16 cellular contexts compared by ENCODE assay signal in the genomic region with DNA sequence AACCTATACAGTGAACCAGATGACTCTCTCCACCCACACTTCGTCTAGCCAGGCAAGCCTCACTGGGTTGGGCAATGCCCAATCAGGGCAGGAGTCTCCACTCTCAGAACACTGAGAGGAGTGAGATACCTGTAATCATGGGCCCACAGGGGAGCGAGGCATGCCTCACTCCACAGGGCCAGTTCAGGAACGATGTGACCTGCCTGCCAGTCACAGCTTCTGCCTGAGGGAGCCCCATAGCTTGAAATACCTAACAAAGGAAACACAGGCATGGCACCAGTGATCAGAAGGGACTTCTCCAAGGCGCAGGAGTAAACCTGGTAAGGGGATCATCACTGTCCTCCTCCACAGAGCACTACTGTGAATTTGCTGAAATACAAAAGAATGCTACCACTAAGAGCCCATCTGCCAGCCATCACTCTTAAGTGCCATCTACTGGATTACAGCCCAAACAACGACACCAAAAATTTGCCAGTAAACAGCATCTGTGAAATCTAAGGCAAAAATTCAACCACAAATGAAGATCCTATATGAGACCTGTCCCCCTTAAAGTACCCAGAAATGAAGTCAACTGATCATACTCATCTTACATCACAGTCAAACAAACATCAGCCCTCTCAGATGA.
DNase-seq lines count a peak whose midpoint lies in the region; ATAC-seq and TF ChIP-seq lines count a peak whose summit lies in the region.
"Had no signal": no experiment of that assay in that cellular context is flagged by ENCODE, and none has a peak within 500 bp of the region (broad histone marks: within the 10 kb centered on the region; RNA-seq: fewer than 3 reads in every experiment).

No MANE protein-coding gene starts in this region.

- H3K27me3 ChIP-seq in H9 (ENCODE audit: insufficient read depth, low read length): no peaks in the 10 kb centered on the region
- H3K27me3 ChIP-seq in foreskin keratinocyte: no peaks in the 10 kb centered on the region
- H3K27me3 ChIP-seq: BLaER1 treated with 17β-estradiol and CSF1 and Interleukin-3, amounts not matched to agents 10 nM and 100 nM had no signal

- H2AFZ ChIP-seq in H9 (ENCODE audit: low read length): no peak overlapping the region

- H4K5ac ChIP-seq in H9 (ENCODE audit: insufficient read length, low read depth, low read length): no peak overlapping the region

- in situ Hi-C loops in ACHN (cut with HindIII; ENCODE audit: low pct_ligation_motif_present, low pct_unique_long_range_greater_than_20kb, low sequenced_read_pairs): no loop called here

- H2BK120ac ChIP-seq in H9 (ENCODE audit: low read depth, low read length, poor library complexity, severe bottlenecking): no peak overlapping the region

- H3K4ac ChIP-seq in H9 (ENCODE audit: low read depth, low read length): no peak overlapping the region

- no peak overlapping the region for H3K23ac ChIP-seq in H9 (ENCODE audit: insufficient read length, low read depth, low read length)

- H2BK12ac ChIP-seq in H9 (ENCODE audit: insufficient read length, low read depth, low read length): no peak overlapping the region

- H3K9ac ChIP-seq in H9 (ENCODE audit: extremely low read depth, insufficient read length, low read length): no peak overlapping the region
- H3K9ac ChIP-seq: BLaER1 treated with 17β-estradiol and CSF1 and Interleukin-3, amounts not matched to agents 10 nM and 100 nM had no signal

- no peak overlapping the region for H2BK15ac ChIP-seq in H9 (ENCODE audit: low read depth, low read length)

- H4K91ac ChIP-seq in H9 (ENCODE audit: insufficient read length, low read depth, low read length): no peak overlapping the region

- WGBS in H9 (ENCODE audit: extremely low coverage, insufficient read length, low lambda C conversion rate): no CpG with 5 or more reads among the region's 5 CpGs

- H3K27me3 Mint-ChIP-seq in H9 (ENCODE audit: low read depth): no peaks in the 10 kb centered on the region
- H3K27me3 Mint-ChIP-seq: IgD-negative memory B cell; memory B cell; stimulated activated naive B cell treated with anti-CD40 and anti-IgM and Interleukin-4, amounts not matched to agents 10 μg/mL and 1 μg/mL and 100 μg/mL, for 72 hours; T-cell had no signal

- H2BK5ac ChIP-seq in H9 (ENCODE audit: insufficient read length, low read length): no peak overlapping the region

- H3K4me3 Mint-ChIP-seq in H9: no peak overlapping the region
- H3K4me3 Mint-ChIP-seq: IgD-negative memory B cell; memory B cell; stimulated activated naive B cell treated with anti-CD40 and anti-IgM and Interleukin-4, amounts not matched to agents 10 μg/mL and 1 μg/mL and 100 μg/mL, for 72 hours; T-cell had no signal

- no peak overlapping the region for H3K14ac ChIP-seq in H9 (ENCODE audit: insufficient read depth, low read length)

- 0 out of 5 replicates have a peak, but pooled peaks cover 0 to 4% of the 10 kb centered on the region in 2 experiments for H3K9me3 Mint-ChIP-seq in H9

- H3K23me2 ChIP-seq in H9 (ENCODE audit: insufficient read length, low read depth, low read length, poor library complexity, severe bottlenecking): no peaks in the 10 kb centered on the region

- ATAC-seq in foreskin keratinocyte: no peak
- ATAC-seq in HG02759 (IDR thresholded peaks at IDR 0.05; ENCODE audit: unreplicated experiment): no peak
- ATAC-seq in HG03439 (IDR thresholded peaks at IDR 0.05; ENCODE audit: unreplicated experiment): no peak
- ATAC-seq: stimulated activated naive B cell treated with anti-CD40 and anti-IgM and Interleukin-4, amounts not matched to agents 10 μg/mL and 1 μg/mL and 100 μg/mL, for 72 hours; T-cell had no signal

- no peak overlapping the region for H3K18ac ChIP-seq in H9 (ENCODE audit: insufficient read length, low read depth, low read length)

- no peak overlapping the region for H4K8ac ChIP-seq in H9 (replicated peaks; ENCODE audit: insufficient read length, low read depth, low read length)

- H3K4me1 Mint-ChIP-seq in H9: peaks cover 3 to 4% of the 10 kb centered on the region in 2 experiments; a peak in 1 of 4 replicates
- H3K4me1 Mint-ChIP-seq: IgD-negative memory B cell; memory B cell; stimulated activated naive B cell treated with anti-CD40 and anti-IgM and Interleukin-4, amounts not matched to agents 10 μg/mL and 1 μg/mL and 100 μg/mL, for 72 hours; T-cell had no signal

- no peaks in the 10 kb centered on the region for H3K79me1 ChIP-seq in H9 (ENCODE audit: insufficient read depth, low read depth, low read length, poor library complexity, severe bottlenecking)

- H3K27ac ChIP-seq in C4-2B (no peak overlapping the region), H9 (ENCODE audit: insufficient read length, low read depth, low read length) (no peak overlapping the region), foreskin keratinocyte (no peak overlapping the region)
- H3K27ac ChIP-seq: BLaER1 treated with 17β-estradiol and CSF1 and Interleukin-3, amounts not matched to agents 10 nM and 100 nM had no signal

- H3K56ac ChIP-seq in H9 (ENCODE audit: insufficient read length, low read depth, low read length): no peak overlapping the region

- no peak overlapping the region for H3T11ph ChIP-seq in H9 (ENCODE audit: low read length)

- no peaks in the 10 kb centered on the region for H3K4me1 ChIP-seq in H9 (ENCODE audit: insufficient read depth, low read length)
- no peaks in the 10 kb centered on the region for H3K4me1 ChIP-seq in foreskin keratinocyte
- H3K4me1 ChIP-seq: BLaER1 treated with 17β-estradiol and CSF1 and Interleukin-3, amounts not matched to agents 10 nM and 100 nM had no signal

- no peak overlapping the region for H3K27ac Mint-ChIP-seq in H9
- H3K27ac Mint-ChIP-seq: IgD-negative memory B cell; memory B cell; stimulated activated naive B cell treated with anti-CD40 and anti-IgM and Interleukin-4, amounts not matched to agents 10 μg/mL and 1 μg/mL and 100 μg/mL, for 72 hours; T-cell had no signal

- H3K4me2 ChIP-seq in H9 (ENCODE audit: insufficient read depth, insufficient read length, low read length): no peak overlapping the region
- H3K4me2 ChIP-seq: BLaER1 treated with 17β-estradiol and CSF1 and Interleukin-3, amounts not matched to agents 10 nM and 100 nM had no signal

- H3K79me2 ChIP-seq in H9 (ENCODE audit: insufficient read depth, low read length): no peaks in the 10 kb centered on the region

- no peaks in the 10 kb centered on the region for H3K36me3 Mint-ChIP-seq in H9 (ENCODE audit: insufficient read depth in 1 of 3, low read depth in 3 of 3)
- H3K36me3 Mint-ChIP-seq: IgD-negative memory B cell; memory B cell; stimulated activated naive B cell treated with anti-CD40 and anti-IgM and Interleukin-4, amounts not matched to agents 10 μg/mL and 1 μg/mL and 100 μg/mL, for 72 hours; T-cell had no signal

- H2AK5ac ChIP-seq in H9 (ENCODE audit: insufficient read length, low read length): no peak overlapping the region

- no peaks in the 10 kb centered on the region for H3K9me3 ChIP-seq in H9 (ENCODE audit: control insufficient read depth, low read depth, low read length)
- H3K9me3 ChIP-seq: BLaER1 treated with 17β-estradiol and CSF1 and Interleukin-3, amounts not matched to agents 10 nM and 100 nM had no signal

- H4K20me1 ChIP-seq in H9 (ENCODE audit: control insufficient read depth, insufficient read depth, insufficient read length): no peaks in the 10 kb centered on the region
- H4K20me1 ChIP-seq: BLaER1 treated with 17β-estradiol and CSF1 and Interleukin-3, amounts not matched to agents 10 nM and 100 nM had no signal

- peak; percentile 38 for TF ChIP-seq CTCF in C4-2B (conservative IDR thresholded peaks at IDR 0.05)
- peak; percentile 59; the same call in 2 of the 3 replicates for TF ChIP-seq CTCF in H9 (conservative IDR thresholded peaks at IDR 0.05)
- peak; percentile 25 for TF ChIP-seq CTCF in foreskin keratinocyte (conservative IDR thresholded peaks at IDR 0.05)

- DNase-seq in H9 (peak; percentile 32), NCI-H748 treated with DMSO at 0.1 percent for 48 hours (lab: John Stamatoyannopoulos, UW) (peak; percentile 15), foreskin keratinocyte (no peak), ACHN (no peak), COLO829 (ENCODE audit: low spot score) (no peak)
- DNase-seq: activated naive CD4-positive, alpha-beta T cell; GOT3; NCI-H774; stimulated activated naive B cell treated with anti-CD40 and anti-IgM and Interleukin-4, amounts not matched to agents 10 μg/mL and 1 μg/mL and 100 μg/mL, for 72 hours; T-cell had no signal

- no peak overlapping the region for H2BK20ac ChIP-seq in H9 (ENCODE audit: low read depth, low read length, poor library complexity, severe bottlenecking)

Comparison
In these comparisons a context has a peak if more than half of its experiments do, and no peak if none do; other contexts are left out.
1. DNase-seq: peak in H9 (single experiment) and NCI-H748 treated with DMSO at 0.1 percent for 48 hours (single experiment); none in foreskin keratinocyte (0 of 2), ACHN (single experiment) and COLO829 (single experiment).
2. Peak in every context shown above with its lines, with median percentiles within 50 percentile points of each other: CTCF ChIP-seq.